In genomic region chr3:64571982-64572381, GRCh38 we compare ENCODE assay signal across 22 cellular contexts.
DNase-seq lines count a peak whose midpoint lies in the region; ATAC-seq and TF ChIP-seq lines count a peak whose summit lies in the region.
"Had no signal": no experiment of that assay in that cellular context is flagged by ENCODE, and none has a peak within 500 bp of the region (broad histone marks: within the 10 kb centered on the region; RNA-seq: fewer than 3 reads in every experiment).

No MANE protein-coding gene starts in this region.

- peaks cover 15% of the 10 kb centered on the region for H3K36me3 ChIP-seq in left ventricle myocardium inferior

- ATAC-seq in right cardiac atrium = peak; percentile 65 to 79
- ATAC-seq in HG03280 (IDR thresholded peaks at IDR 0.05; ENCODE audit: unreplicated experiment) = no peak
- ATAC-seq: CD8-positive, alpha-beta T cell; GM12878 had no signal

- no peak for TF ChIP-seq CTCF in left ventricle myocardium inferior (IDR thresholded peaks at IDR 0.05; ENCODE audit: borderline replicate concordance)
- TF ChIP-seq CTCF in fibroblast of pulmonary artery (IDR thresholded peaks at IDR 0.05; ENCODE audit: low read length, missing control alignments) = no peak

- DNase-seq in right cardiac atrium (no peak), left ventricle myocardium inferior (no peak), fibroblast of pulmonary artery (ENCODE audit: low read depth) (peak; percentile 47), pons (ENCODE audit: low spot score) (peak; percentile 17), NCI-H774 (lab: John Stamatoyannopoulos, UW) (no peak), erythroblast (lab: John Stamatoyannopoulos, UW) (no peak)
- DNase-seq: 8988T; CD8-positive, alpha-beta T cell; DND-41; GOT3; HCEC 1CT; IMR-90; MV-4-11; NCI-H1105 treated with DMSO at 0.1 percent for 48 hours; NCI-H1694; NCI-H2081 treated with DMSO at 0.1 percent for 48 hours; NCI-H69; SIG-M5; SK-N-SH had no signal

- no peaks in the 10 kb centered on the region for H3K9me3 ChIP-seq in right cardiac atrium (ENCODE audit: control insufficient read depth, low read length)
- H3K9me3 ChIP-seq in left ventricle myocardium inferior (replicated peaks) = no peaks in the 10 kb centered on the region
- H3K9me3 ChIP-seq: SK-N-SH had no signal

- no peak for TF ChIP-seq POLR2A in erythroblast (IDR thresholded peaks at IDR 0.05; ENCODE audit: low read length)

- H3K27me3 ChIP-seq in right cardiac atrium (ENCODE audit: control insufficient read depth, insufficient read depth) = no peaks in the 10 kb centered on the region
- no peaks in the 10 kb centered on the region for H3K27me3 ChIP-seq in left ventricle myocardium inferior (ENCODE audit: low read depth)

- intact Hi-C loops in right cardiac atrium (cut with DNase I) (no loop called here), left ventricle myocardium inferior (cut with micrococcal nuclease) (no loop called here)

- H3K4me1 ChIP-seq in right cardiac atrium (ENCODE audit: control insufficient read depth, insufficient read depth, low read length) = no peaks in the 10 kb centered on the region
- H3K4me1 ChIP-seq in left ventricle myocardium inferior = no peaks in the 10 kb centered on the region

- H3K4me3 ChIP-seq in right cardiac atrium (ENCODE audit: low read length) = no peak overlapping the region
- no peak overlapping the region for H3K4me3 ChIP-seq in left ventricle myocardium inferior
- H3K4me3 ChIP-seq in fibroblast of pulmonary artery (replicated peaks; ENCODE audit: low read depth, low read length) = no peak overlapping the region
- H3K4me3 ChIP-seq: GM12878 had no signal

- WGBS in right cardiac atrium = 63% methylated on average over 1 of the region's 1 CpG

- H3K27ac ChIP-seq in right cardiac atrium (ENCODE audit: low read length) (no peak overlapping the region), left ventricle myocardium inferior (replicated peaks) (no peak overlapping the region)
- H3K27ac ChIP-seq: RWPE1 had no signal

Comparison
In these comparisons a context has a peak if more than half of its experiments do, and no peak if none do; other contexts are left out.
1. DNase-seq: peak in fibroblast of pulmonary artery (single experiment) and pons (single experiment); none in right cardiac atrium (0 of 3), left ventricle myocardium inferior (single experiment), NCI-H774 (single experiment) and erythroblast (0 of 2).